ENCODE assay signal across 17 cellular contexts in genomic region chr1:22803833-22804232, GRCh38.
"Had no signal": no experiment of that assay in that cellular context is flagged by ENCODE, and none has a peak within 500 bp of the region (broad histone marks: within the 10 kb centered on the region; RNA-seq: fewer than 3 reads in every experiment).

No MANE protein-coding gene starts in this region.

- H3K4me3 ChIP-seq: adrenal gland, body of pancreas, lower lobe of right lung, transverse colon had no signal

- H3K36me3 ChIP-seq: adrenal gland, lower lobe of right lung, transverse colon had no signal

- H3K9me3 ChIP-seq: adrenal gland, body of pancreas, lower lobe of right lung, transverse colon had no signal

- ATAC-seq: activated naive CD4-positive, alpha-beta T cell treated with anti-CD3 and anti-CD28 coated beads, Interleukin-2, amount 50 U/mL, for 72 hours; body of pancreas; foreskin keratinocyte; lower lobe of right lung had no signal

- DNase-seq: activated B cell treated with CpG ODN at 0.5 μM for 24 hours; activated CD4-positive, alpha-beta memory T cell treated with anti-CD3 and anti-CD28 coated beads for 36 hours; activated CD4-positive, alpha-beta T cell treated with anti-CD3 and anti-CD28 coated beads for 4 hours; activated gamma-delta T cell treated with Interleukin-2 at 50 U/mL for 16 hours; activated T-cell treated with anti-CD3 and anti-CD28 coated beads for 4 hours; adrenal gland; body of pancreas; central memory CD4-positive, alpha-beta T cell; foreskin keratinocyte; glutamatergic neuron; hippocampal formation; lower lobe of right lung; occipital lobe; stimulated activated CD4-positive, alpha-beta T cell treated with anti-CD3 and anti-CD28 coated beads, Interleukin-2, amount 100 ng/mL, for 24 hours; stimulated activated naive CD4-positive, alpha-beta T cell treated with Interleukin-2 at 50 U/mL for 16 hours; transverse colon had no signal

- H3K27me3 ChIP-seq: adrenal gland, body of pancreas, transverse colon had no signal

- H3K4me1 ChIP-seq: body of pancreas had no signal

- H3K27ac ChIP-seq: adrenal gland, body of pancreas, foreskin keratinocyte, lower lobe of right lung, transverse colon had no signal
